21 cellular contexts compared by ENCODE assay signal in genomic region chr13:23544668-23545067, GRCh38. TPM values are rescaled to one million over a fixed set of nuclear protein-coding genes. Genes with fewer than 3 reads are reported as not detected.
A peak's percentile ranks its signal among the peaks of the same experiment; 100 is the strongest.
DNase-seq lines count a peak whose midpoint lies in the region; ATAC-seq, FAIRE-seq and TF ChIP-seq lines count a peak whose summit lies in the region.
"Had no signal": no experiment of that assay in that cellular context is flagged by ENCODE, and none has a peak within 500 bp of the region (broad histone marks: within the 10 kb centered on the region; RNA-seq: fewer than 3 reads in every experiment).

No MANE protein-coding gene starts in this region.

- no peaks in the 10 kb centered on the region for H4K20me1 ChIP-seq in astrocyte (ENCODE audit: insufficient read depth, low read length)

- no peak overlapping the region for H2BK15ac ChIP-seq in neuronal stem cell (ENCODE audit: low read length)

- H3K79me1 ChIP-seq in neuronal stem cell (ENCODE audit: low read depth, low read length) = no peaks in the 10 kb centered on the region

- no peak overlapping the region for H2BK120ac ChIP-seq in neuronal stem cell (ENCODE audit: low read depth, low read length)

- peaks cover 4% of the 10 kb centered on the region for H3K4me1 ChIP-seq in astrocyte (ENCODE audit: insufficient read depth, low read length)
- peaks cover 3 to 12% (median 4%) of the 10 kb centered on the region in 4 donors for H3K4me1 ChIP-seq in esophagus muscularis mucosa
- no peaks in the 10 kb centered on the region for H3K4me1 ChIP-seq in neuronal stem cell (ENCODE audit: control insufficient read depth in 2 of 2, insufficient read depth in 1 of 2, low read depth in 1 of 2, low read length in 2 of 2)
- H3K4me1 ChIP-seq in aorta (ENCODE audit: control insufficient read depth in 1 of 2, insufficient read depth in 2 of 2, low read length in 2 of 2) = no peaks in the 10 kb centered on the region
- H3K4me1 ChIP-seq: BE2C had no signal

- no peaks in the 10 kb centered on the region for H3K79me2 ChIP-seq in astrocyte (ENCODE audit: insufficient read depth, low read length)

- H3K27me3 ChIP-seq in astrocyte (ENCODE audit: insufficient read depth, low read length) (no peaks in the 10 kb centered on the region), esophagus muscularis mucosa (no peaks in the 10 kb centered on the region), neuronal stem cell (ENCODE audit: control insufficient read depth in 3 of 3, insufficient read depth in 3 of 3, low read depth in 1 of 3, low read length in 3 of 3) (no peaks in the 10 kb centered on the region), aorta (ENCODE audit: control insufficient read depth in 1 of 2, insufficient read depth in 2 of 2, low read length in 1 of 2) (no peaks in the 10 kb centered on the region)
- H3K27me3 ChIP-seq: BE2C had no signal

- H2BK5ac ChIP-seq in neuronal stem cell (ENCODE audit: low read length) = no peak overlapping the region

- no peak overlapping the region for H3K4me3 Mint-ChIP-seq in astrocyte (ENCODE audit: unreplicated experiment)
- no peak overlapping the region for H3K4me3 Mint-ChIP-seq in activated T-helper 17 cell treated with anti-CD3 and anti-CD28 coated beads, Interleukin-2, amount 50 U/mL, for 72 hours
- H3K4me3 Mint-ChIP-seq: CD4-positive, CD25-positive, alpha-beta regulatory T cell; CD8-positive, alpha-beta memory T cell; HFFc6 had no signal

- no peaks in the 10 kb centered on the region for H3K27me3 Mint-ChIP-seq in astrocyte (ENCODE audit: low read depth, unreplicated experiment)
- peaks cover 22% of the 10 kb centered on the region for H3K27me3 Mint-ChIP-seq in activated T-helper 17 cell treated with anti-CD3 and anti-CD28 coated beads, Interleukin-2, amount 50 U/mL, for 72 hours

- no peak overlapping the region for H3K23ac ChIP-seq in neuronal stem cell (ENCODE audit: low read depth, low read length, poor library complexity)

- no peak overlapping the region for H4K91ac ChIP-seq in neuronal stem cell (ENCODE audit: low read depth, low read length, poor library complexity)

- no peak overlapping the region for H3K4me3 ChIP-seq in astrocyte (ENCODE audit: insufficient read depth, low read depth, low read length)
- no peak overlapping the region for H3K4me3 ChIP-seq in esophagus muscularis mucosa
- H3K4me3 ChIP-seq in neuronal stem cell (ENCODE audit: low read length in 2 of 2) = no peak overlapping the region
- no peak overlapping the region for H3K4me3 ChIP-seq in aorta (ENCODE audit: low read length in 2 of 2)
- H3K4me3 ChIP-seq: GM23248 had no signal

- intact Hi-C loops in esophagus muscularis mucosa (cut with DNase I) = no loop called here
- intact Hi-C loops in aorta (cut with DNase I) = no loop called here

- no peaks in the 10 kb centered on the region for H3K36me3 Mint-ChIP-seq in astrocyte (ENCODE audit: low read depth, unreplicated experiment)
- H3K36me3 Mint-ChIP-seq in activated T-helper 17 cell treated with anti-CD3 and anti-CD28 coated beads, Interleukin-2, amount 50 U/mL, for 72 hours (ENCODE audit: low read depth) = no peaks in the 10 kb centered on the region
- H3K36me3 Mint-ChIP-seq: CD4-positive, CD25-positive, alpha-beta regulatory T cell; CD8-positive, alpha-beta memory T cell had no signal

- no peak overlapping the region for H3K27ac Mint-ChIP-seq in astrocyte (ENCODE audit: unreplicated experiment)
- H3K27ac Mint-ChIP-seq in activated T-helper 17 cell treated with anti-CD3 and anti-CD28 coated beads, Interleukin-2, amount 50 U/mL, for 72 hours = no peak overlapping the region
- H3K27ac Mint-ChIP-seq: CD4-positive, CD25-positive, alpha-beta regulatory T cell; CD8-positive, alpha-beta memory T cell; HFFc6 had no signal

- ATAC-seq in aorta (ENCODE audit: low FRiP score) (peak; percentile 50), HG03520 (IDR thresholded peaks at IDR 0.05; ENCODE audit: unreplicated experiment) (no peak)
- ATAC-seq in activated T-helper 17 cell treated with anti-CD3 and anti-CD28 coated beads, Interleukin-2, amount 50 U/mL, for 72 hours (replicated peaks) = no peak
- ATAC-seq: HCT116 had no signal

- TF ChIP-seq CTCF in astrocyte (IDR thresholded peaks at IDR 0.05; ENCODE audit: insufficient read depth, low read depth, low read length) = no peak
- no peak for TF ChIP-seq CTCF in esophagus muscularis mucosa (IDR thresholded peaks at IDR 0.05)

- H3K4ac ChIP-seq in neuronal stem cell (ENCODE audit: low read length) = no peak overlapping the region

- H3K9ac ChIP-seq in astrocyte (ENCODE audit: low read length) = no peak overlapping the region
- no peak overlapping the region for H3K9ac ChIP-seq in neuronal stem cell (ENCODE audit: low read depth, low read length, poor library complexity)
- H3K9ac ChIP-seq: GM23248, KMS-11 had no signal

- no peak for FAIRE-seq in astrocyte (lab: Jason Lieb, UNC)
- FAIRE-seq: D721Med, G401.6, GM12892 had no signal

- H2AK5ac ChIP-seq in neuronal stem cell (ENCODE audit: low read depth, low read length) = no peak overlapping the region

- no peaks in the 10 kb centered on the region for H3K4me1 Mint-ChIP-seq in astrocyte (ENCODE audit: low read depth, unreplicated experiment)
- H3K4me1 Mint-ChIP-seq in activated T-helper 17 cell treated with anti-CD3 and anti-CD28 coated beads, Interleukin-2, amount 50 U/mL, for 72 hours = no peaks in the 10 kb centered on the region
- H3K4me1 Mint-ChIP-seq: CD4-positive, CD25-positive, alpha-beta regulatory T cell; CD8-positive, alpha-beta memory T cell had no signal

- H2AFZ ChIP-seq in astrocyte (ENCODE audit: low read depth, low read length) (peak overlapping the region; percentile 38), neuronal stem cell (ENCODE audit: low read length) (peak overlapping the region; percentile 11)
- H2AFZ ChIP-seq: GM23248 had no signal

- no peak overlapping the region for H2BK12ac ChIP-seq in neuronal stem cell (ENCODE audit: low read length)

- no peaks in the 10 kb centered on the region for H3K36me3 ChIP-seq in astrocyte (ENCODE audit: insufficient read depth, low read length)
- H3K36me3 ChIP-seq in esophagus muscularis mucosa = no peaks in the 10 kb centered on the region
- H3K36me3 ChIP-seq in neuronal stem cell (replicated peaks in 1 of 2; ENCODE audit: control insufficient read depth in 2 of 2, insufficient read depth in 2 of 2, low read length in 2 of 2) = no peaks in the 10 kb centered on the region
- H3K36me3 ChIP-seq in aorta (ENCODE audit: control insufficient read depth in 1 of 2, insufficient read depth in 2 of 2, low read length in 1 of 2) = no peaks in the 10 kb centered on the region
- H3K36me3 ChIP-seq: BE2C had no signal

- WGBS in esophagus muscularis mucosa = 81% methylated on average over 4 of the region's 4 CpGs
- no CpG with 5 or more reads among the region's 4 CpGs for WGBS in neuronal stem cell (ENCODE audit: extremely low coverage in 2 of 2, insufficient read length in 2 of 2, insufficient replicate concordance in 1 of 2), 2 donors
- 86 to 93% methylated on average over 4 of the region's 4 CpGs for WGBS in aorta, 2 donors

- H3K9me3 ChIP-seq in astrocyte (ENCODE audit: insufficient read depth, low read depth, low read length) (no peaks in the 10 kb centered on the region), esophagus muscularis mucosa (no peaks in the 10 kb centered on the region), neuronal stem cell (replicated peaks in 1 of 2; ENCODE audit: control insufficient read depth in 2 of 2, insufficient read depth in 1 of 2, low read depth in 1 of 2, low read length in 2 of 2) (no peaks in the 10 kb centered on the region), aorta (ENCODE audit: control insufficient read depth, low read length) (no peaks in the 10 kb centered on the region)
- H3K9me3 ChIP-seq: BE2C had no signal

- no peak overlapping the region for H3K4me2 ChIP-seq in astrocyte (ENCODE audit: low read length)
- H3K4me2 ChIP-seq in neuronal stem cell (ENCODE audit: insufficient read depth, low read length, poor library complexity, severe bottlenecking) = no peak overlapping the region
- H3K4me2 ChIP-seq: KMS-11 had no signal

- TF ChIP-seq POLR2A in esophagus muscularis mucosa (IDR thresholded peaks at IDR 0.05; ENCODE audit: low read depth) = no peak

- H3K27ac ChIP-seq in astrocyte (ENCODE audit: low read depth, low read length) (no peak overlapping the region), esophagus muscularis mucosa (replicated peaks in 1 of 4) (no peak overlapping the region), neuronal stem cell (replicated peaks; ENCODE audit: low read length) (no peak overlapping the region), aorta (ENCODE audit: low read depth in 1 of 2, low read length in 2 of 2) (no peak overlapping the region)
- H3K27ac ChIP-seq: GM23248, KMS-11 had no signal

- no peak overlapping the region for H3K18ac ChIP-seq in neuronal stem cell (ENCODE audit: low read length)

- no peak overlapping the region for H4K8ac ChIP-seq in neuronal stem cell (ENCODE audit: low read depth, low read length)

- H3K9me3 Mint-ChIP-seq in astrocyte (ENCODE audit: unreplicated experiment) = peaks cover 7% of the 10 kb centered on the region
- H3K9me3 Mint-ChIP-seq in activated T-helper 17 cell treated with anti-CD3 and anti-CD28 coated beads, Interleukin-2, amount 50 U/mL, for 72 hours = peaks cover 6% of the 10 kb centered on the region
- H3K9me3 Mint-ChIP-seq: CD8-positive, alpha-beta memory T cell; HFFc6 had no signal

- DNase-seq in astrocyte (ENCODE audit: low read depth) = no peak
- peak; percentile 72 for DNase-seq in esophagus muscularis mucosa (ENCODE audit: extremely low spot score)
- no peak for DNase-seq in neuronal stem cell (ENCODE audit: low spot score)
- no peak for DNase-seq in aorta
- no peak for DNase-seq in COR-L47 (lab: John Stamatoyannopoulos, UW)
- DNase-seq: ACHN; BE2C; C1 segment of cervical spinal cord; Caco-2; CD4-positive, CD25-positive, alpha-beta regulatory T cell; CD8-positive, alpha-beta memory T cell; GM23248; H7; HFFc6 had no signal

- no peak for TF ChIP-seq EP300 in esophagus muscularis mucosa (IDR thresholded peaks at IDR 0.05)

- no peak overlapping the region for H3K14ac ChIP-seq in neuronal stem cell (ENCODE audit: low read length)

RNA-seq across cellular contexts. Expression of gene TNFRSF19, which starts 25.5 kb away (rescaled TPM):
- 25.9 and 27.8 TPM in 2 replicates for total RNA-seq in astrocyte
- 1 to 10 TPM; 3.2 to 5.6 (median 5.0) TPM for total RNA-seq in esophagus muscularis mucosa
- polyA plus RNA-seq in neuronal stem cell (2013, experiment 1 of 2) = 0.92 TPM
- polyA plus RNA-seq in neuronal stem cell (2013, experiment 2 of 2) = 0.84 TPM
- total RNA-seq in aorta = 1 to 10 TPM; 1.6 to 4.3 TPM
- 1 to 10 TPM in 1 of 2 donors, under 1 TPM in 1; 0.38 to 2.1 TPM for polyA plus RNA-seq in aorta
- under 1 TPM in 1 of 2 donors, not detected in 1; 0.28 TPM for total RNA-seq in activated T-helper 17 cell treated with anti-CD3 and anti-CD28 coated beads, Interleukin-2, amount 50 U/mL, for 72 hours
- total RNA-seq: CD8-positive, alpha-beta memory T cell had no signal
- polyA plus RNA-seq: CD8-positive, alpha-beta memory T cell had no signal
